In genomic region chr1:190908691-190909090, GRCh38 we compare ENCODE assay signal across 12 cellular contexts.
"Had no signal": no experiment of that assay in that cellular context is flagged by ENCODE, and none has a peak within 500 bp of the region (broad histone marks: within the 10 kb centered on the region; RNA-seq: fewer than 3 reads in every experiment).

No MANE protein-coding gene starts in this region.

- H3K4me1 ChIP-seq: testis had no signal

- H2AFZ ChIP-seq: hepatocyte had no signal

- H3K4me2 ChIP-seq: hepatocyte had no signal

- H3K27ac ChIP-seq: brain microvascular endothelial cell, hepatocyte, ovary, testis, WERI-Rb-1 had no signal

- H3K27me3 ChIP-seq: brain microvascular endothelial cell, hepatocyte, ovary, testis had no signal

- ATAC-seq: activated CD4-positive, alpha-beta T cell treated with anti-CD3 and anti-CD28 coated beads for 36 hours; activated CD8-positive, alpha-beta T cell treated with anti-CD3 and anti-CD28 coated beads, Interleukin-2, amount 10 ng/mL, durations not matched to agents 7 days and 5 days; activated T-helper 17 cell treated with anti-CD3 and anti-CD28 coated beads, Interleukin-2, amount 50 U/mL, for 72 hours had no signal

- H3K4me3 ChIP-seq: hepatocyte, ovary, testis had no signal

- H3K36me3 ChIP-seq: brain microvascular endothelial cell, ovary, WERI-Rb-1 had no signal

- DNase-seq: activated CD4-positive, alpha-beta T cell treated with anti-CD3 and anti-CD28 coated beads for 36 hours; activated CD8-positive, alpha-beta memory T cell treated with anti-CD3 and anti-CD28 coated beads, Interleukin-2, amount 50 U/mL, for 48 hours; activated CD8-positive, alpha-beta T cell treated with anti-CD3 and anti-CD28 coated beads, Interleukin-2, amount 10 ng/mL, durations not matched to agents 7 days and 5 days; activated naive CD4-positive, alpha-beta T cell treated with anti-CD3 and anti-CD28 coated beads for 36 hours; brain microvascular endothelial cell; ovary; stimulated activated CD4-positive, alpha-beta T cell treated with anti-CD3 and anti-CD28 coated beads, Interleukin-4, amount 100 ng/mL, for 24 hours; T-helper 1 cell; testis; WERI-Rb-1 had no signal

- H3K9me3 ChIP-seq: ovary, testis had no signal
